Comparison of ENCODE assay signal across 20 cellular contexts in genomic region chr6:46377209-46377608, GRCh38.
DNase-seq lines count a peak whose midpoint lies in the region; ATAC-seq and TF ChIP-seq lines count a peak whose summit lies in the region.
"Had no signal": no experiment of that assay in that cellular context is flagged by ENCODE, and none has a peak within 500 bp of the region (broad histone marks: within the 10 kb centered on the region; RNA-seq: fewer than 3 reads in every experiment).

No MANE protein-coding gene starts in this region.

- H3K9me3 ChIP-seq in ascending aorta (no peaks in the 10 kb centered on the region), spleen (no peaks in the 10 kb centered on the region)
- H3K9me3 ChIP-seq: esophagus squamous epithelium, left lung, SJCRH30 had no signal

- no peaks in the 10 kb centered on the region for H3K36me3 Mint-ChIP-seq in type B pancreatic cell
- H3K36me3 Mint-ChIP-seq: activated CD4-positive, alpha-beta memory T cell treated with anti-CD3 and anti-CD28 coated beads for 36 hours had no signal

- H3K27me3 ChIP-seq in ascending aorta (no peaks in the 10 kb centered on the region), spleen (replicated peaks in 1 of 7) (no peaks in the 10 kb centered on the region)
- H3K27me3 ChIP-seq: esophagus squamous epithelium, left lung, SJCRH30 had no signal

- H3K9me3 Mint-ChIP-seq in type B pancreatic cell = no peaks in the 10 kb centered on the region
- H3K9me3 Mint-ChIP-seq: activated CD4-positive, alpha-beta memory T cell treated with anti-CD3 and anti-CD28 coated beads for 36 hours; central memory CD8-positive, alpha-beta T cell; effector memory CD8-positive, alpha-beta T cell; T-helper 1 cell treated with Interleukin-12 subunit alpha and Interleukin-12 subunit beta and Interleukin-4 antibody, amounts not matched to agents 30 μg/mL and 1 μg/mL, for 36 hours had no signal

- no peak for TF ChIP-seq CTCF in ascending aorta (IDR thresholded peaks at IDR 0.05)
- no peak for TF ChIP-seq CTCF in spleen (IDR thresholded peaks at IDR 0.05 in 8 of 11, conservative IDR thresholded peaks at IDR 0.05 in 3 of 11)
- TF ChIP-seq CTCF in type B pancreatic cell (conservative IDR thresholded peaks at IDR 0.05) = no peak

- peaks cover 23% of the 10 kb centered on the region for H3K4me1 Mint-ChIP-seq in type B pancreatic cell (ENCODE audit: unreplicated experiment)

- peak overlapping the region; percentile 17; the same call in 1 of the 2 replicates for H3K4me3 ChIP-seq in GM08714 (ENCODE audit: low read length)
- H3K4me3 ChIP-seq in ascending aorta = peak overlapping the region in 1 of 2 donors; percentile 16
- peak overlapping the region in 1 of 8 donors; percentile 24 for H3K4me3 ChIP-seq in spleen
- H3K4me3 ChIP-seq: esophagus squamous epithelium, left lung, SJCRH30 had no signal

- no peak for TF ChIP-seq POLR2A in spleen (IDR thresholded peaks at IDR 0.05)

- H3K4me1 ChIP-seq in ascending aorta (peaks cover 11 to 62% of the 10 kb centered on the region in 2 donors), spleen (peaks cover 0 to 37% (median 12%) of the 10 kb centered on the region in 6 donors)
- H3K4me1 ChIP-seq: left lung, SJCRH30 had no signal

- WGBS in spleen, 5 donors = 55 to 78% (median 75%) methylated on average over 8 of the region's 8 CpGs

- intact Hi-C loops in ascending aorta (cut with DNase I) (loop anchor here (5.0 kb wide), 2 partner anchors 50 to 1000 kb away; partner anchors contain the start of gene SUPT3H), spleen (cut with DNase I; ENCODE audit: low total_unique reads) (no loop called here)

- H3K27ac ChIP-seq in ascending aorta (peak overlapping the region; percentile 63 to 67), spleen (peak overlapping the region in 6 of 8 donors; percentile 22 to 77 (median 62))
- H3K27ac ChIP-seq: esophagus squamous epithelium, left lung, SJCRH30, WERI-Rb-1 had no signal

- ATAC-seq in HG02973 (IDR thresholded peaks at IDR 0.05; ENCODE audit: unreplicated experiment) = peak; percentile 2

- DNase-seq in ascending aorta (ENCODE audit: low spot score in 2 of 2) (no peak), spleen (no peak), OCI-M1 (lab: John Stamatoyannopoulos, UW) (no peak), NCI-H1436 (lab: John Stamatoyannopoulos, UW) (no peak), cerebellar cortex (ENCODE audit: low spot score) (no peak), type B pancreatic cell (ENCODE audit: extremely low spot score, unreplicated experiment) (no peak)
- DNase-seq: activated CD4-positive, alpha-beta memory T cell treated with anti-CD3 and anti-CD28 coated beads for 36 hours; activated naive CD4-positive, alpha-beta T cell; activated T-cell treated with anti-CD3 and anti-CD28 coated beads, Interleukin-2, amount 50 U/mL, for 1 hour; effector memory CD8-positive, alpha-beta T cell; esophagus squamous epithelium; left lung; NCI-H1092 treated with DMSO at 0.1 percent for 48 hours; SJCRH30; trophoblast cell; WERI-Rb-1 had no signal

- H3K27me3 Mint-ChIP-seq in type B pancreatic cell = no peaks in the 10 kb centered on the region
- H3K27me3 Mint-ChIP-seq: central memory CD8-positive, alpha-beta T cell had no signal

- H3K27ac Mint-ChIP-seq in type B pancreatic cell = no peak overlapping the region
- H3K27ac Mint-ChIP-seq: activated CD4-positive, alpha-beta memory T cell treated with anti-CD3 and anti-CD28 coated beads for 36 hours had no signal

- no peak overlapping the region for H3K4me3 Mint-ChIP-seq in type B pancreatic cell
- H3K4me3 Mint-ChIP-seq: activated CD4-positive, alpha-beta memory T cell treated with anti-CD3 and anti-CD28 coated beads for 36 hours; T-helper 1 cell treated with Interleukin-12 subunit alpha and Interleukin-12 subunit beta and Interleukin-4 antibody, amounts not matched to agents 30 μg/mL and 1 μg/mL, for 36 hours had no signal

- H3K36me3 ChIP-seq in ascending aorta = no peaks in the 10 kb centered on the region
- H3K36me3 ChIP-seq in spleen = no peaks in the 10 kb centered on the region
- H3K36me3 ChIP-seq: esophagus squamous epithelium, left lung, SJCRH30, WERI-Rb-1 had no signal
